In the genomic region with DNA sequence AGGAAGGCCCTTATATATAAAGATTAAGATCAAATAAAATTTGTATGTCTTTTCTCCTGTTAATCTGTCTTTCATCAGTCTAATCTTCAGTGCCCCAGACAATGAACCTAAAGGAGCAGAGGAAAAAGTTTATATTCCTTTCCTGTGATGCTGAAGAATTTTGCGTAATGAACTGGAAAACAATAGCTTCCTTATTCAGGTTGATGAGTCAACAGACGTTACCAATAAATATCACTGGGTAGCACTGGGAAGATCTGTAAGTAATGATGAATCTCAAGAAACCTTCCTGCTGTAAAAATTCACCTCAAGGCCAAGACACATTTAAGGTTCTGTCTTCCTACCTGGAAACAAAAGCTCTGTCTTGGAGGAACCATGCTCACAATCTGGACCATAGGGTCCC, we compare ENCODE assay signal across 18 cellular contexts. TPM values are rescaled to one million over a fixed set of nuclear protein-coding genes. Genes with fewer than 3 reads are reported as not detected.
DNase-seq lines count a peak whose midpoint lies in the region; FAIRE-seq and TF ChIP-seq lines count a peak whose summit lies in the region.
"Had no signal": no experiment of that assay in that cellular context is flagged by ENCODE, and none has a peak within 500 bp of the region (broad histone marks: within the 10 kb centered on the region; RNA-seq: fewer than 3 reads in every experiment).

No MANE protein-coding gene starts in this region.

- H3K9me3 ChIP-seq in mammary epithelial cell (replicated peaks; ENCODE audit: insufficient read depth, low read length) (no peaks in the 10 kb centered on the region), keratinocyte (ENCODE audit: control insufficient read depth, low read depth, low read length) (no peaks in the 10 kb centered on the region), osteoblast (ENCODE audit: low read depth, low read length) (no peaks in the 10 kb centered on the region)
- H3K9me3 ChIP-seq: uterus had no signal

- CTCF ChIA-PET in mammary epithelial cell (lab: Charles Lee; ENCODE audit: low non-redundant PET) = interaction anchor here (0.5 to 0.7 kb wide), 2 partner anchors 63 to 732 kb away, joined by 4 to 6 read pairs; no protein-coding TSS in a partner anchor

- DNase-seq in AG10803 (ENCODE audit: low read depth) = peak; percentile 17
- DNase-seq in HT1080 (ENCODE audit: low read depth) = peak; percentile 89
- peak; percentile 96 for DNase-seq in mammary epithelial cell
- peak; percentile 69 for DNase-seq in keratinocyte (ENCODE audit: low read depth, low spot score)
- DNase-seq in osteoblast (ENCODE audit: insufficient read length, low spot score, missing footprints) = no peak
- no peak for DNase-seq in T-helper 9 cell
- DNase-seq in coronary artery (ENCODE audit: low spot score) = no peak
- DNase-seq in NCI-H748 treated with DMSO at 0.1 percent for 48 hours (lab: John Stamatoyannopoulos, UW) = no peak
- DNase-seq: activated CD4-positive, alpha-beta T cell treated with anti-CD3 and anti-CD28 coated beads for 48 hours; C1 segment of cervical spinal cord; endodermal cell; naive thymus-derived CD4-positive, alpha-beta T cell; NCI-H1105 treated with DMSO at 0.1 percent for 48 hours; NCI-H2107; NCI-H510A; right cardiac atrium; uterus had no signal

- peak overlapping the region; percentile 29 for H3K4me2 ChIP-seq in mammary epithelial cell (ENCODE audit: insufficient read depth, low read depth, low read length)
- peak overlapping the region; percentile 31 for H3K4me2 ChIP-seq in keratinocyte (ENCODE audit: control insufficient read depth, extremely low read depth, insufficient read depth, low read depth, low read length)
- H3K4me2 ChIP-seq in osteoblast (ENCODE audit: insufficient read depth, low read length) = no peak overlapping the region

- intact Hi-C loops in mammary epithelial cell (cut with micrococcal nuclease) = loop anchor here (5.0 kb wide), 2 partner anchors 372 to 697 kb away; no protein-coding TSS in a partner anchor

- H3K27ac ChIP-seq in mammary epithelial cell (ENCODE audit: insufficient read depth, low read depth, low read length) (peak overlapping the region; percentile 97), keratinocyte (ENCODE audit: control insufficient read depth, insufficient read depth, low read length) (peak overlapping the region; percentile 88), osteoblast (ENCODE audit: low read depth, low read length) (no peak overlapping the region), coronary artery (no peak overlapping the region)
- H3K27ac ChIP-seq: uterus had no signal

- FAIRE-seq in keratinocyte (lab: Jason Lieb, UNC) = peak; percentile 93
- FAIRE-seq: G401.6 had no signal

- 6% methylated on average over 2 of the region's 2 CpGs for WGBS in mammary epithelial cell (ENCODE audit: low coverage, missing lambda C conversion rate)

- H4K20me1 ChIP-seq in mammary epithelial cell (ENCODE audit: insufficient read depth, low read length) (no peaks in the 10 kb centered on the region), keratinocyte (ENCODE audit: control insufficient read depth, extremely low read depth, insufficient read depth, low read length) (no peaks in the 10 kb centered on the region), osteoblast (ENCODE audit: insufficient read depth, low read length) (no peaks in the 10 kb centered on the region)

- H3K36me3 ChIP-seq in mammary epithelial cell (ENCODE audit: insufficient read depth, low read length) (no peaks in the 10 kb centered on the region), keratinocyte (ENCODE audit: control insufficient read depth in 2 of 2, extremely low read depth in 1 of 2, insufficient read depth in 2 of 2, low read length in 2 of 2) (no peaks in the 10 kb centered on the region), osteoblast (ENCODE audit: insufficient read depth, low read length) (no peaks in the 10 kb centered on the region)
- H3K36me3 ChIP-seq: uterus had no signal

- peak overlapping the region; percentile 43 for H3K9ac ChIP-seq in mammary epithelial cell (ENCODE audit: insufficient read depth, low read length)
- H3K9ac ChIP-seq in keratinocyte (ENCODE audit: control insufficient read depth, extremely low read depth, insufficient read depth, low read length) = peak overlapping the region; percentile 47

- H3K27me3 ChIP-seq in mammary epithelial cell (ENCODE audit: insufficient read depth, low read length) = no peaks in the 10 kb centered on the region
- H3K27me3 ChIP-seq in keratinocyte (ENCODE audit: control insufficient read depth, extremely low read depth, insufficient read depth, low read length) = no peaks in the 10 kb centered on the region
- H3K27me3 ChIP-seq in osteoblast (ENCODE audit: insufficient read depth, low read length) = no peaks in the 10 kb centered on the region
- H3K27me3 ChIP-seq: uterus had no signal

- H3K79me2 ChIP-seq in mammary epithelial cell (ENCODE audit: insufficient read depth, low read length) (no peaks in the 10 kb centered on the region), keratinocyte (ENCODE audit: control insufficient read depth, insufficient read depth, low read length) (no peaks in the 10 kb centered on the region), osteoblast (ENCODE audit: insufficient read depth, low read length) (no peaks in the 10 kb centered on the region)

- no TSS peak for BruUV-seq in mammary epithelial cell (replicated peaks; lab: Mats Ljungman, UMichigan)

- dilution Hi-C loops in mammary epithelial cell (cut with HindIII; ENCODE audit: low sequenced_read_pairs) (no loop called here), keratinocyte (cut with MboI; ENCODE audit: extremely low pct_ligation_motif_present, low sequenced_read_pairs) (no loop called here)

- in situ Hi-C loops in mammary epithelial cell (cut with MboI; ENCODE audit: low sequenced_read_pairs in 2 of 2) = loop anchor here in 1 of 2 donors (10.0 kb wide), 1 partner anchor 135 kb away; no protein-coding TSS in a partner anchor

- H3K9me1 ChIP-seq in keratinocyte (ENCODE audit: control insufficient read depth, extremely low read depth, insufficient read depth, low read length) = no peaks in the 10 kb centered on the region

- peaks cover 33% of the 10 kb centered on the region for H3K4me1 ChIP-seq in mammary epithelial cell (ENCODE audit: insufficient read depth, low read length)
- H3K4me1 ChIP-seq in keratinocyte (ENCODE audit: control insufficient read depth, extremely low read depth, insufficient read depth, low read length) = peaks cover 24% of the 10 kb centered on the region
- no peaks in the 10 kb centered on the region for H3K4me1 ChIP-seq in osteoblast (ENCODE audit: insufficient read depth, low read length)
- H3K4me1 ChIP-seq: uterus had no signal

- H2AFZ ChIP-seq in mammary epithelial cell (ENCODE audit: low read depth, low read length) (peak overlapping the region; percentile 75), keratinocyte (ENCODE audit: control insufficient read depth, low read length) (peak overlapping the region; percentile 32), osteoblast (ENCODE audit: low read length) (no peak overlapping the region)

- TF ChIP-seq CTCF in AG10803 (conservative IDR thresholded peaks at IDR 0.05; ENCODE audit: low read length) (no peak), mammary epithelial cell (conservative IDR thresholded peaks at IDR 0.05 in 1 of 2, IDR thresholded peaks at IDR 0.05 in 1 of 2; ENCODE audit: extremely low read depth in 1 of 2, insufficient read depth in 1 of 2, low read depth in 1 of 2, low read length in 2 of 2) (no peak), keratinocyte (optimal IDR thresholded peaks at IDR 0.05 in 1 of 3, IDR thresholded peaks at IDR 0.05 in 1 of 3, conservative IDR thresholded peaks at IDR 0.05 in 1 of 3; ENCODE audit: extremely low read depth in 1 of 3, insufficient read depth in 2 of 3, low read length in 3 of 3) (no peak), osteoblast (IDR thresholded peaks at IDR 0.05; ENCODE audit: extremely low read depth, low read depth, low read length) (no peak), coronary artery (IDR thresholded peaks at IDR 0.05) (no peak)

- H3K4me3 ChIP-seq in AG10803 (ENCODE audit: low read length) = no peak overlapping the region
- no peak overlapping the region for H3K4me3 ChIP-seq in mammary epithelial cell (replicated peaks in 1 of 3; ENCODE audit: insufficient read depth in 1 of 3, low read depth in 2 of 3, low read length in 3 of 3)
- H3K4me3 ChIP-seq in keratinocyte (ENCODE audit: control insufficient read depth in 2 of 3, extremely low read depth in 1 of 3, insufficient read depth in 2 of 3, low read depth in 1 of 3, low read length in 3 of 3) = no peak overlapping the region
- no peak overlapping the region for H3K4me3 ChIP-seq in osteoblast (ENCODE audit: insufficient read depth, low read length)
- no peak overlapping the region for H3K4me3 ChIP-seq in coronary artery
- H3K4me3 ChIP-seq: uterus had no signal

RNA-seq across cellular contexts. Expression of a gene that starts 25.5 kb away (rescaled TPM):
- total RNA-seq in HT1080 (2014; rRNA removed; shearing (Covaris generic)) = 18.9 and 23.8 TPM in 2 replicates
- 18.4 and 20.4 TPM in 2 replicates for polyA plus RNA-seq in HT1080 (2015; cell fraction: cytosol; rRNA removed)
- 25.4 and 25.6 TPM in 2 replicates for polyA plus RNA-seq in HT1080 (2015; cell fraction: nucleus; rRNA removed)
- 10 to 100 TPM; 12.7 to 14.3 TPM for total RNA-seq in mammary epithelial cell
- polyA plus RNA-seq in mammary epithelial cell = 9.9 TPM
- not detected for polyA minus RNA-seq in mammary epithelial cell
- 10.3 to 13.6 TPM (median 10.3 TPM) in 3 replicates for polyA plus RNA-seq in keratinocyte
- 14.8 TPM for polyA plus RNA-seq in keratinocyte (2011; ENCODE audit: low read depth)
- polyA plus RNA-seq in keratinocyte (2011; cell fraction: cytosol; rRNA removed) = 4.7 and 10.2 TPM in 2 replicates
- polyA plus RNA-seq in keratinocyte (2011; cell fraction: nucleus; rRNA removed) = 10.6 and 11.0 TPM in 2 replicates
- polyA plus RNA-seq in keratinocyte (2012; ENCODE audit: low replicate concordance) = 8.7 and 14.5 TPM in 2 replicates
- 3.6 to 10.2 TPM (median 7.2 TPM) in 3 replicates for polyA minus RNA-seq in keratinocyte
- polyA minus RNA-seq in keratinocyte (2011; cell fraction: cytosol; rRNA and poly(A)+ RNA removed) = 6.9 TPM
- 7.7 and 14.0 TPM in 2 replicates for polyA minus RNA-seq in keratinocyte (2011; cell fraction: nucleus; rRNA and poly(A)+ RNA removed)
- total RNA-seq in osteoblast = 15.2 and 15.9 TPM in 2 replicates

RNA-seq across cellular contexts. Expression of a gene that starts 34.9 kb away (rescaled TPM):
- 14.0 and 25.4 TPM in 2 replicates for total RNA-seq in HT1080 (2014; rRNA removed; shearing (Covaris generic))
- polyA plus RNA-seq in HT1080 (2015; cell fraction: cytosol; rRNA removed) = 23.3 and 24.9 TPM in 2 replicates
- polyA plus RNA-seq in HT1080 (2015; cell fraction: nucleus; rRNA removed) = 7.8 and 8.2 TPM in 2 replicates
- total RNA-seq in mammary epithelial cell (10 to 100 TPM in 1 of 2 donors, 1 to 10 TPM in 1; 4.8 to 16.6 TPM), osteoblast (6.2 and 8.0 TPM in 2 replicates)
- polyA plus RNA-seq in mammary epithelial cell (8.6 TPM), keratinocyte (8.8 to 16.1 TPM (median 12.1 TPM) in 3 replicates)
- polyA minus RNA-seq in mammary epithelial cell (7.9 TPM), keratinocyte (0.92 to 2.4 TPM in 2 of 3 replicates, not detected in the other)
- polyA plus RNA-seq in keratinocyte (2011; ENCODE audit: low read depth) = 16.9 TPM
- 12.8 and 17.5 TPM in 2 replicates for polyA plus RNA-seq in keratinocyte (2011; cell fraction: cytosol; rRNA removed)
- 7.0 and 9.0 TPM in 2 replicates for polyA plus RNA-seq in keratinocyte (2011; cell fraction: nucleus; rRNA removed)
- 13.7 and 15.0 TPM in 2 replicates for polyA plus RNA-seq in keratinocyte (2012; ENCODE audit: low replicate concordance)
- polyA minus RNA-seq in keratinocyte (2011; cell fraction: cytosol; rRNA and poly(A)+ RNA removed) = 4.6 TPM
- polyA minus RNA-seq in keratinocyte (2011; cell fraction: nucleus; rRNA and poly(A)+ RNA removed) = 0.53 and 2.1 TPM in 2 replicates

Comparison
In these comparisons a context has a peak if more than half of its experiments do, and no peak if none do; other contexts are left out.
1. DNase-seq: peak in AG10803 (single experiment), HT1080 (single experiment), mammary epithelial cell (single experiment) and keratinocyte (single experiment); none in osteoblast (single experiment), T-helper 9 cell (single experiment), coronary artery (single experiment) and NCI-H748 treated with DMSO at 0.1 percent for 48 hours (single experiment).
2. H3K27ac ChIP-seq: peak in mammary epithelial cell (single experiment) and keratinocyte (single experiment); none in osteoblast (single experiment) and coronary artery (0 of 2).